9 cellular contexts compared by ENCODE assay signal in genomic region chr5:97297063-97297715, GRCh38.
DNase-seq lines count a peak whose midpoint lies in the region; ATAC-seq, FAIRE-seq and TF ChIP-seq lines count a peak whose summit lies in the region.
"Had no signal": no experiment of that assay in that cellular context is flagged by ENCODE, and none has a peak within 500 bp of the region (broad histone marks: within the 10 kb centered on the region; RNA-seq: fewer than 3 reads in every experiment).

No MANE protein-coding gene starts in this region.

- H3K36me3 ChIP-seq in right lobe of liver (no peaks in the 10 kb centered on the region), thyroid gland (no peaks in the 10 kb centered on the region)

- peak; percentile 100 for ATAC-seq in GM18867 (IDR thresholded peaks at IDR 0.05; ENCODE audit: unreplicated experiment)
- peak; percentile 98 for ATAC-seq in HG02885 (IDR thresholded peaks at IDR 0.05; ENCODE audit: poor library complexity, unreplicated experiment)
- peak; percentile 28 to 84 (median 70) for ATAC-seq in right lobe of liver

- no peaks in the 10 kb centered on the region for H3K27me3 ChIP-seq in right lobe of liver
- no peaks in the 10 kb centered on the region for H3K27me3 ChIP-seq in thyroid gland

- no peak overlapping the region for H3K4me3 ChIP-seq in astrocyte of the cerebellum (ENCODE audit: low read depth, low read length)
- H3K4me3 ChIP-seq in right lobe of liver: no peak overlapping the region
- H3K4me3 ChIP-seq in thyroid gland (replicated peaks in 1 of 3): no peak overlapping the region
- H3K4me3 ChIP-seq: skin epidermis had no signal

- intact Hi-C loops in right lobe of liver (cut with DNase I): no loop called here
- intact Hi-C loops in thyroid gland (cut with DNase I): no loop called here
- intact Hi-C loops in posterior vena cava (cut with DNase I): no loop called here

- 13% methylated on average over 5 of the region's 5 CpGs for WGBS in right lobe of liver (ENCODE audit: insufficient coverage, low coverage, low lambda C conversion rate, missing lambda C conversion rate)
- 15 to 19% methylated on average over 4 to 5 of the region's 5 CpGs for WGBS in thyroid gland, 2 donors

- H3K9me3 ChIP-seq in right lobe of liver (no peaks in the 10 kb centered on the region), thyroid gland (no peaks in the 10 kb centered on the region)

- FAIRE-seq in D721Med (lab: Jason Lieb, UNC): no peak

- no peaks in the 10 kb centered on the region for H3K4me1 ChIP-seq in right lobe of liver
- no peaks in the 10 kb centered on the region for H3K4me1 ChIP-seq in thyroid gland

- in situ Hi-C loops in astrocyte of the cerebellum (cut with HindIII; ENCODE audit: low sequenced_read_pairs): no loop called here

- H3K27ac ChIP-seq in right lobe of liver: no peak overlapping the region
- H3K27ac ChIP-seq in thyroid gland: no peak overlapping the region
- H3K27ac ChIP-seq: skin epidermis had no signal

- no peak for TF ChIP-seq POLR2A in right lobe of liver (IDR thresholded peaks at IDR 0.05)
- no peak for TF ChIP-seq POLR2A in thyroid gland (IDR thresholded peaks at IDR 0.05)

- peak; percentile 54 for TF ChIP-seq CTCF in D721Med (IDR thresholded peaks at IDR 0.05; ENCODE audit: insufficient read depth, missing control alignments)
- TF ChIP-seq CTCF in astrocyte of the cerebellum (IDR thresholded peaks at IDR 0.05; ENCODE audit: low read depth, low read length, missing control alignments): peak; percentile 16
- TF ChIP-seq CTCF in right lobe of liver (IDR thresholded peaks at IDR 0.05): peak in 2 of 4 donors; percentile 31 to 35
- TF ChIP-seq CTCF in thyroid gland (IDR thresholded peaks at IDR 0.05): no peak

- peak; percentile 10 for DNase-seq in D721Med (ENCODE audit: insufficient read length, low spot score)
- peak; percentile 32 for DNase-seq in NCI-H1105 treated with DMSO at 0.1 percent for 48 hours (lab: John Stamatoyannopoulos, UW)
- DNase-seq in astrocyte of the cerebellum (ENCODE audit: low read depth): no peak
- no peak for DNase-seq in right lobe of liver
- no peak for DNase-seq in thyroid gland
- DNase-seq in posterior vena cava (ENCODE audit: low spot score): no peak

Comparison
In these comparisons a context has a peak if more than half of its experiments do, and no peak if none do; other contexts are left out.
1. DNase-seq: peak in D721Med (single experiment) and NCI-H1105 treated with DMSO at 0.1 percent for 48 hours (single experiment); none in astrocyte of the cerebellum (single experiment), right lobe of liver (0 of 3), thyroid gland (0 of 2) and posterior vena cava (single experiment).
2. CTCF ChIP-seq: peak in D721Med (single experiment) and astrocyte of the cerebellum (single experiment); none in thyroid gland (0 of 6).
3. Peak in every context shown above with its lines, with median percentiles within 50 percentile points of each other: ATAC-seq.